In the genomic region with DNA sequence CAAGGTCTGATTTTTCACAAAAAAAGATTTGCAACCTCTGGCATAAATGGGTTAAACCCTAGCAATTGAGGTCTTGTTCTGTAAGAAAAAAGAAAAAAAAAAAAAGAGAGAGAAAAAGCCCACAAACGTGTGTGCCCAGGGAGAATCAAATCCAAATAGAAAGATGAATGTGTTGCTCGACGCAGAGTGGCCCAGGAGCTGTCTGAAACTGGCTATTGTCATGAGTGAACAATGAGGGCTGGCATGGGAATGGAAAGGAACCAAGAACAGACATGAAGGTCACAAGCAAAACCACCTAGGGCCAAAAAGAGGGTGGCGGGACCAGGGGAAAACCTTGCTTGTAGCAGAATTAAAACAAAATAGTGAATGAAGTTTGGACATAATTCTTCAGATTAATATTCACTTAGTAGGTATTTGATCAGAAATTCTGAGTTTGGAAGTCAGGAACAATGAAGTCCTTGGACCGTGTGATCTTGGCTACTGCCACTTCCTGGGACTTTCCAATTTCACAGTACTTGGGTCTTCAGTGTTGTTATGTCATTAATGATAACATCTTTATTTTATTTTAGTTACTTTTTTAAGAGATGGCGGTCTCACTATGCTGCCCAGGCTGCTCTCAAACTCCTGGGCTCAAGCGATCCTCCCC, we compare ENCODE assay signal across 1 cellular context.
TF ChIP-seq lines count a peak whose summit lies in the region.

No MANE protein-coding gene starts in this region.

TF ChIP-seq in GM23338, 12 proteins besides CTCF, POLR2A, EP300 and RAD21 (continued from another document):
- TF ChIP-seq, protein P1, sequence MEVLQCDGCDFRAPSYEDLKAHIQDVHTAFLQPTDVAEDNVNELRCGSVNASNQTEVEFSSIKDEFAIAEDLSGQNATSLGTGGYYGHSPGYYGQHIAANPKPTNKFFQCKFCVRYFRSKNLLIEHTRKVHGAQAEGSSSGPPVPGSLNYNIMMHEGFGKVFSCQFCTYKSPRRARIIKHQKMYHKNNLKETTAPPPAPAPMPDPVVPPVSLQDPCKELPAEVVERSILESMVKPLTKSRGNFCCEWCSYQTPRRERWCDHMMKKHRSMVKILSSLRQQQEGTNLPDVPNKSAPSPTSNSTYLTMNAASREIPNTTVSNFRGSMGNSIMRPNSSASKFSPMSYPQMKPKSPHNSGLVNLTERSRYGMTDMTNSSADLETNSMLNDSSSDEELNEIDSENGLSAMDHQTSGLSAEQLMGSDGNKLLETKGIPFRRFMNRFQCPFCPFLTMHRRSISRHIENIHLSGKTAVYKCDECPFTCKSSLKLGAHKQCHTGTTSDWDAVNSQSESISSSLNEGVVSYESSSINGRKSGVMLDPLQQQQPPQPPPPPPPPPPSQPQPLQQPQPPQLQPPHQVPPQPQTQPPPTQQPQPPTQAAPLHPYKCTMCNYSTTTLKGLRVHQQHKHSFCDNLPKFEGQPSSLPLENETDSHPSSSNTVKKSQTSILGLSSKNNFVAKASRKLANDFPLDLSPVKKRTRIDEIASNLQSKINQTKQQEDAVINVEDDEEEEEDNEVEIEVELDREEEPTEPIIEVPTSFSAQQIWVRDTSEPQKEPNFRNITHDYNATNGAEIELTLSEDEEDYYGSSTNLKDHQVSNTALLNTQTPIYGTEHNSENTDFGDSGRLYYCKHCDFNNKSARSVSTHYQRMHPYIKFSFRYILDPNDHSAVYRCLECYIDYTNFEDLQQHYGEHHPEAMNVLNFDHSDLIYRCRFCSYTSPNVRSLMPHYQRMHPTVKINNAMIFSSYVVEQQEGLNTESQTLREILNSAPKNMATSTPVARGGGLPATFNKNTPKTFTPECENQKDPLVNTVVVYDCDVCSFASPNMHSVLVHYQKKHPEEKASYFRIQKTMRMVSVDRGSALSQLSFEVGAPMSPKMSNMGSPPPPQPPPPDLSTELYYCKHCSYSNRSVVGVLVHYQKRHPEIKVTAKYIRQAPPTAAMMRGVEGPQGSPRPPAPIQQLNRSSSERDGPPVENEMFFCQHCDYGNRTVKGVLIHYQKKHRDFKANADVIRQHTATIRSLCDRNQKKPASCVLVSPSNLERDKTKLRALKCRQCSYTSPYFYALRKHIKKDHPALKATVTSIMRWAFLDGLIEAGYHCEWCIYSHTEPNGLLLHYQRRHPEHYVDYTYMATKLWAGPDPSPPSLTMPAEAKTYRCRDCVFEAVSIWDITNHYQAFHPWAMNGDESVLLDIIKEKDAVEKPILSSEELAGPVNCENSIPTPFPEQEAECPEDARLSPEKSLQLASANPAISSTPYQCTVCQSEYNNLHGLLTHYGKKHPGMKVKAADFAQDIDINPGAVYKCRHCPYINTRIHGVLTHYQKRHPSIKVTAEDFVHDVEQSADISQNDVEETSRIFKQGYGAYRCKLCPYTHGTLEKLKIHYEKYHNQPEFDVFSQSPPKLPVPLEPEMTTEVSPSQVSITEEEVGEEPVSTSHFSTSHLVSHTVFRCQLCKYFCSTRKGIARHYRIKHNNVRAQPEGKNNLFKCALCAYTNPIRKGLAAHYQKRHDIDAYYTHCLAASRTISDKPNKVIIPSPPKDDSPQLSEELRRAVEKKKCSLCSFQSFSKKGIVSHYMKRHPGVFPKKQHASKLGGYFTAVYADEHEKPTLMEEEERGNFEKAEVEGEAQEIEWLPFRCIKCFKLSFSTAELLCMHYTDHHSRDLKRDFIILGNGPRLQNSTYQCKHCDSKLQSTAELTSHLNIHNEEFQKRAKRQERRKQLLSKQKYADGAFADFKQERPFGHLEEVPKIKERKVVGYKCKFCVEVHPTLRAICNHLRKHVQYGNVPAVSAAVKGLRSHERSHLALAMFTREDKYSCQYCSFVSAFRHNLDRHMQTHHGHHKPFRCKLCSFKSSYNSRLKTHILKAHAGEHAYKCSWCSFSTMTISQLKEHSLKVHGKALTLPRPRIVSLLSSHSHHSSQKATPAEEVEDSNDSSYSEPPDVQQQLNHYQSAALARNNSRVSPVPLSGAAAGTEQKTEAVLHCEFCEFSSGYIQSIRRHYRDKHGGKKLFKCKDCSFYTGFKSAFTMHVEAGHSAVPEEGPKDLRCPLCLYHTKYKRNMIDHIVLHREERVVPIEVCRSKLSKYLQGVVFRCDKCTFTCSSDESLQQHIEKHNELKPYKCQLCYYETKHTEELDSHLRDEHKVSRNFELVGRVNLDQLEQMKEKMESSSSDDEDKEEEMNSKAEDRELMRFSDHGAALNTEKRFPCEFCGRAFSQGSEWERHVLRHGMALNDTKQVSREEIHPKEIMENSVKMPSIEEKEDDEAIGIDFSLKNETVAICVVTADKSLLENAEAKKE (CRISPR knock-in tag; IDR thresholded peaks at IDR 0.05) = no peak
- TF ChIP-seq EZH2 (IDR thresholded peaks at IDR 0.05; ENCODE audit: low read depth, unreplicated experiment) (no peak), STAT1 (IDR thresholded peaks at IDR 0.05; ENCODE audit: unreplicated experiment) (no peak), NANOG (IDR thresholded peaks at IDR 0.05; ENCODE audit: borderline replicate concordance) (no peak), ZNF331 (CRISPR knock-in tag; IDR thresholded peaks at IDR 0.05; ENCODE audit: low read depth) (no peak), JUNB (IDR thresholded peaks at IDR 0.05; ENCODE audit: unreplicated experiment) (no peak)
- TF ChIP-seq, protein P2, sequence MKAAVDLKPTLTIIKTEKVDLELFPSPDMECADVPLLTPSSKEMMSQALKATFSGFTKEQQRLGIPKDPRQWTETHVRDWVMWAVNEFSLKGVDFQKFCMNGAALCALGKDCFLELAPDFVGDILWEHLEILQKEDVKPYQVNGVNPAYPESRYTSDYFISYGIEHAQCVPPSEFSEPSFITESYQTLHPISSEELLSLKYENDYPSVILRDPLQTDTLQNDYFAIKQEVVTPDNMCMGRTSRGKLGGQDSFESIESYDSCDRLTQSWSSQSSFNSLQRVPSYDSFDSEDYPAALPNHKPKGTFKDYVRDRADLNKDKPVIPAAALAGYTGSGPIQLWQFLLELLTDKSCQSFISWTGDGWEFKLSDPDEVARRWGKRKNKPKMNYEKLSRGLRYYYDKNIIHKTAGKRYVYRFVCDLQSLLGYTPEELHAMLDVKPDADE (IDR thresholded peaks at IDR 0.05) = no peak
